Comparison of ENCODE assay signal across 13 cellular contexts in the genomic region with DNA sequence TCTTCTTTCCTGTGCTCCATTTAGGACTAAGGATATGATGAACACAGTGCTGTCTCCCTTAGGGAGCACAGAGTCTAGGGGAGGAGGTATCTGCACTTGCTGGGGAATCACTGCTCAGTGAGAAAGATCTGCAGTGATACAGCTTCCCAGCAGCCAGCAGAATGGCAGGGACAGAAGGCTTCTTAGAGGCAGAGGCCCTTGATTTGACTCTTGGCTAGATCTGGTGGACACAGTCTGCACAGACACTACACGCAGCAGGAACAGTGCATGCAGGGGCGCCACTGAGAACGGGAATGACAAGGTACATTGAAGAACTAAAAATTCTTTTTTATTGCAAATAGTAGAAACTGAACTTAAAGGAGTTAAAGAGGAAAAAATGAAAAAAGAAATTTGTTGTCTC. TPM values are rescaled to one million over a fixed set of nuclear protein-coding genes. Genes with fewer than 3 reads are reported as not detected.
A peak's percentile ranks its signal among the peaks of the same experiment; 100 is the strongest.
DNase-seq lines count a peak whose midpoint lies in the region; ATAC-seq and TF ChIP-seq lines count a peak whose summit lies in the region.
"Had no signal": no experiment of that assay in that cellular context is flagged by ENCODE, and none has a peak within 500 bp of the region (broad histone marks: within the 10 kb centered on the region; RNA-seq: fewer than 3 reads in every experiment).

No MANE protein-coding gene starts in this region.

- peak overlapping the region; percentile 55 for H3K9ac ChIP-seq in neural cell (ENCODE audit: low read length)

- peak overlapping the region; percentile 26 for H3K27ac Mint-ChIP-seq in activated CD4-positive, alpha-beta T cell treated with anti-CD3 and anti-CD28 coated beads, Interleukin-2, amount 10 ng/mL, durations not matched to agents 7 days and 5 days
- H3K27ac Mint-ChIP-seq: CD4-positive, CD25-positive, alpha-beta regulatory T cell had no signal

- H3K4me2 ChIP-seq in neural cell (ENCODE audit: low read length) = no peak overlapping the region

- TF ChIP-seq RAD21 in neural cell (conservative IDR thresholded peaks at IDR 0.05) = no peak

- H3K27me3 ChIP-seq in neural cell (ENCODE audit: insufficient read depth, low read depth, low read length) = no peaks in the 10 kb centered on the region

- peak overlapping the region; percentile 85 for H3K27ac ChIP-seq in neural cell (ENCODE audit: low read length)
- H3K27ac ChIP-seq: 22Rv1 had no signal

- TF ChIP-seq CTCF in neural cell (IDR thresholded peaks at IDR 0.05; ENCODE audit: poor library complexity, severe bottlenecking) = no peak

- peaks cover 32% of the 10 kb centered on the region for H3K27me3 Mint-ChIP-seq in activated CD4-positive, alpha-beta T cell treated with anti-CD3 and anti-CD28 coated beads, Interleukin-2, amount 10 ng/mL, durations not matched to agents 7 days and 5 days

- no peaks in the 10 kb centered on the region for H4K20me1 ChIP-seq in neural cell (ENCODE audit: insufficient read depth)

- no peak overlapping the region for H2AFZ ChIP-seq in neural cell (ENCODE audit: low read depth, low read length)

- H3K4me3 ChIP-seq in neural cell (ENCODE audit: low read length) = no peak overlapping the region

- H3K9me3 ChIP-seq in neural cell (ENCODE audit: low read length) = no peaks in the 10 kb centered on the region

- H3K9me3 Mint-ChIP-seq in activated CD4-positive, alpha-beta T cell treated with anti-CD3 and anti-CD28 coated beads, Interleukin-2, amount 10 ng/mL, durations not matched to agents 7 days and 5 days = no peaks in the 10 kb centered on the region

- H3K79me2 ChIP-seq in neural cell (replicated peaks; ENCODE audit: insufficient read depth, low read length) = no peaks in the 10 kb centered on the region

- ATAC-seq in HG02759 (IDR thresholded peaks at IDR 0.05; ENCODE audit: unreplicated experiment) = no peak
- ATAC-seq: HCT116 had no signal

- no peak for TF ChIP-seq EP300 in neural cell (conservative IDR thresholded peaks at IDR 0.05; ENCODE audit: poor library complexity, severe bottlenecking)

- CTCF ChIA-PET in activated CD4-positive, alpha-beta T cell treated with anti-CD3 and anti-CD28 coated beads, Interleukin-2, amount 10 ng/mL, durations not matched to agents 7 days and 5 days (lab: Charles Lee) = interaction anchor here (0.6 kb wide), 1 partner anchor 105 kb away, joined by 3 read pairs; no protein-coding TSS in a partner anchor

- POLR2A ChIA-PET in activated CD4-positive, alpha-beta T cell treated with anti-CD3 and anti-CD28 coated beads, Interleukin-2, amount 10 ng/mL, durations not matched to agents 7 days and 5 days (lab: Charles Lee) = no interaction called here

- H3K4me1 Mint-ChIP-seq in activated CD4-positive, alpha-beta T cell treated with anti-CD3 and anti-CD28 coated beads, Interleukin-2, amount 10 ng/mL, durations not matched to agents 7 days and 5 days = no peaks in the 10 kb centered on the region
- H3K4me1 Mint-ChIP-seq: CD4-positive, CD25-positive, alpha-beta regulatory T cell had no signal

- H3K9me2 ChIP-seq in neural cell (ENCODE audit: insufficient read depth, low read length) = no peaks in the 10 kb centered on the region

- no peaks in the 10 kb centered on the region for H3K36me3 Mint-ChIP-seq in activated CD4-positive, alpha-beta T cell treated with anti-CD3 and anti-CD28 coated beads, Interleukin-2, amount 10 ng/mL, durations not matched to agents 7 days and 5 days (ENCODE audit: low read depth)
- H3K36me3 Mint-ChIP-seq: CD4-positive, CD25-positive, alpha-beta regulatory T cell had no signal

- DNase-seq in activated CD4-positive, alpha-beta T cell treated with anti-CD3 and anti-CD28 coated beads, Interleukin-2, amount 10 ng/mL, durations not matched to agents 7 days and 5 days = no peak
- DNase-seq in activated CD4-positive, alpha-beta T cell treated with anti-CD3 and anti-CD28 coated beads, Interleukin-2, amount 50 U/mL, for 1 hour = no peak
- DNase-seq in cerebellum (ENCODE audit: low spot score) (peak; percentile 55), KG1 (lab: John Stamatoyannopoulos, UW) (no peak), ecto neural progenitor cell (ENCODE audit: low spot score) (no peak)
- DNase-seq: CD4-positive, CD25-positive, alpha-beta regulatory T cell; DMS53 had no signal

- H3F3A ChIP-seq in neural cell (ENCODE audit: insufficient read depth, low read length, poor library complexity, severe bottlenecking) = no peaks in the 10 kb centered on the region

- H3K4me3 Mint-ChIP-seq in activated CD4-positive, alpha-beta T cell treated with anti-CD3 and anti-CD28 coated beads, Interleukin-2, amount 10 ng/mL, durations not matched to agents 7 days and 5 days = no peak overlapping the region
- H3K4me3 Mint-ChIP-seq: CD4-positive, CD25-positive, alpha-beta regulatory T cell had no signal

- no peaks in the 10 kb centered on the region for H3K36me3 ChIP-seq in neural cell (ENCODE audit: insufficient read depth, low read length)

TF ChIP-seq in neural cell, 6 proteins besides CTCF, POLR2A, EP300 and RAD21:
- no peak for TF ChIP-seq POLR2AphosphoS5 (IDR thresholded peaks at IDR 0.05)

RNA-seq across cellular contexts. Expression of a gene that starts 51.6 kb away (rescaled TPM):
- not detected for total RNA-seq in activated CD4-positive, alpha-beta T cell treated with anti-CD3 and anti-CD28 coated beads, Interleukin-2, amount 10 ng/mL, durations not matched to agents 7 days and 5 days
- 15.8 TPM for total RNA-seq in cerebellum
- polyA plus RNA-seq in neural cell = 11.6 and 14.7 TPM in 2 replicates
- 17.8 and 20.8 TPM in 2 replicates for polyA minus RNA-seq in neural cell
- total RNA-seq: A673; CD4-positive, CD25-positive, alpha-beta regulatory T cell had no signal
- polyA plus RNA-seq: BJ; CD4-positive, CD25-positive, alpha-beta regulatory T cell had no signal

Comparison
In these comparisons a context has a peak if more than half of its experiments do, and no peak if none do; other contexts are left out.
1. RNA of a gene that starts 51.6 kb away (total RNA-seq): 15.8 TPM in cerebellum (single experiment); not detected in activated CD4-positive, alpha-beta T cell treated with anti-CD3 and anti-CD28 coated beads, Interleukin-2, amount 10 ng/mL, durations not matched to agents 7 days and 5 days; every median in the first group is over 10 times any median in the second.